Comparison of ENCODE assay signal across 14 cellular contexts in genomic region chr9:132485454-132485853, GRCh38.
"Had no signal": no experiment of that assay in that cellular context is flagged by ENCODE, and none has a peak within 500 bp of the region (broad histone marks: within the 10 kb centered on the region; RNA-seq: fewer than 3 reads in every experiment).

No MANE protein-coding gene starts in this region.

- ATAC-seq: activated CD8-positive, alpha-beta T cell treated with anti-CD3 and anti-CD28 coated beads, Interleukin-2, amount 10 ng/mL, durations not matched to agents 7 days and 5 days; activated naive CD4-positive, alpha-beta T cell treated with anti-CD3 and anti-CD28 coated beads, Interleukin-2, amount 50 U/mL, for 72 hours; gastrocnemius medialis; right lobe of liver; stimulated activated naive CD8-positive, alpha-beta T cell treated with anti-CD3 and anti-CD28 coated beads, Interleukin-15, Interleukin-2, amounts not matched to agents 100 U/mL and 50 U/mL, for 24 hours; WTC11 had no signal

- DNase-seq: activated CD4-positive, alpha-beta T cell treated with anti-CD3 and anti-CD28 coated beads for 48 hours; activated CD8-positive, alpha-beta memory T cell treated with anti-CD3 and anti-CD28 coated beads, Interleukin-2, amount 50 U/mL, for 4 hours; activated CD8-positive, alpha-beta T cell treated with anti-CD3 and anti-CD28 coated beads, Interleukin-2, amount 10 ng/mL, durations not matched to agents 7 days and 5 days; activated effector memory CD4-positive, alpha-beta T cell treated with anti-CD3 and anti-CD28 coated beads, Interleukin-2, amount 50 U/mL, for 16 hours; activated T-cell treated with anti-CD3 and anti-CD28 coated beads, Interleukin-2, amount 50 U/mL, for 48 hours; erythroblast; gastrocnemius medialis; islet precursor cell; midbrain; right lobe of liver; stimulated activated naive CD8-positive, alpha-beta T cell treated with anti-CD3 and anti-CD28 coated beads, Interleukin-15, Interleukin-2, amounts not matched to agents 100 U/mL and 50 U/mL, for 24 hours; transverse colon had no signal
